9 cellular contexts compared by ENCODE assay signal in genomic region chr6:2725999-2726567, GRCh38. TPM values are rescaled to one million over a fixed set of nuclear protein-coding genes. Genes with fewer than 3 reads are reported as not detected.
DNase-seq lines count a peak whose midpoint lies in the region; ATAC-seq, FAIRE-seq and TF ChIP-seq lines count a peak whose summit lies in the region.
"Had no signal": no experiment of that assay in that cellular context is flagged by ENCODE, and none has a peak within 500 bp of the region (broad histone marks: within the 10 kb centered on the region; RNA-seq: fewer than 3 reads in every experiment).

No MANE protein-coding gene starts in this region.

- H2BK5ac ChIP-seq in mesenchymal stem cell (ENCODE audit: low read depth, low read length, poor library complexity, severe bottlenecking): no peak overlapping the region

- no peaks in the 10 kb centered on the region for H3K36me3 ChIP-seq in mesenchymal stem cell (ENCODE audit: control insufficient read depth in 1 of 2, insufficient read depth in 2 of 2, low read depth in 1 of 2, low read length in 2 of 2)
- H3K36me3 ChIP-seq in gastroesophageal sphincter: no peaks in the 10 kb centered on the region

- no peak overlapping the region for H4K91ac ChIP-seq in mesenchymal stem cell (ENCODE audit: low read length)

- no peak overlapping the region for H3K14ac ChIP-seq in mesenchymal stem cell (ENCODE audit: low read length in 2 of 2)

- TF ChIP-seq POLR2A in GM12891 (IDR thresholded peaks at IDR 0.05; ENCODE audit: low read depth, low read length): no peak
- no peak for TF ChIP-seq POLR2A in gastroesophageal sphincter (IDR thresholded peaks at IDR 0.05)

- peak; percentile 62 for FAIRE-seq in GM12891 (lab: Jason Lieb, UNC)
- FAIRE-seq: colon had no signal

- WGBS in mesenchymal stem cell: 24% methylated on average over 7 of the region's 8 CpGs
- WGBS in gastroesophageal sphincter (ENCODE audit: low coverage in 1 of 2), 2 donors: 31 to 33% methylated on average over 5 to 8 of the region's 8 CpGs

- no peak overlapping the region for H2BK120ac ChIP-seq in mesenchymal stem cell (ENCODE audit: low read depth, low read length)

- H3K9me3 Mint-ChIP-seq in MCF 10A (ENCODE audit: unreplicated experiment): peaks cover 11% of the 10 kb centered on the region

- CTCF ChIA-PET in MCF 10A (lab: Yijun Ruan, JAX): no interaction called here

- H3K27me3 Mint-ChIP-seq in T-helper 17 cell: peaks cover 36% of the 10 kb centered on the region
- H3K27me3 Mint-ChIP-seq in MCF 10A (ENCODE audit: insufficient read depth, unreplicated experiment): no peaks in the 10 kb centered on the region

- peak overlapping the region in 1 of 2 experiments; percentile 21 for H3K4ac ChIP-seq in mesenchymal stem cell (ENCODE audit: low read depth in 1 of 2, low read length in 2 of 2)

- no peak for TF ChIP-seq EP300 in gastroesophageal sphincter (IDR thresholded peaks at IDR 0.05)

- TF ChIP-seq CTCF in gastroesophageal sphincter (IDR thresholded peaks at IDR 0.05): no peak
- no peak for TF ChIP-seq CTCF in MCF 10A (IDR thresholded peaks at IDR 0.05; ENCODE audit: unreplicated experiment)

- peak overlapping the region in 1 of 2 experiments; percentile 21 for H3K18ac ChIP-seq in mesenchymal stem cell (ENCODE audit: low read depth in 1 of 2, low read length in 2 of 2)

- POLR2A ChIA-PET in MCF 10A (lab: Yijun Ruan, JAX): no interaction called here

- H3K4me1 Mint-ChIP-seq in T-helper 17 cell (peaks cover 8% of the 10 kb centered on the region), MCF 10A (ENCODE audit: insufficient read depth, unreplicated experiment) (no peaks in the 10 kb centered on the region)

- peak overlapping the region; percentile 32 for H3K9ac ChIP-seq in mesenchymal stem cell (ENCODE audit: low read length)

- H3K36me3 Mint-ChIP-seq in T-helper 17 cell (ENCODE audit: low read depth) (peaks cover 8% of the 10 kb centered on the region), MCF 10A (ENCODE audit: insufficient read depth, unreplicated experiment) (no peaks in the 10 kb centered on the region)

- ATAC-seq in HG02884 (IDR thresholded peaks at IDR 0.05; ENCODE audit: unreplicated experiment): peak; percentile 63
- peak; percentile 27 for ATAC-seq in T-helper 17 cell
- no peak for ATAC-seq in gastroesophageal sphincter
- no peak for ATAC-seq in HG03521 (IDR thresholded peaks at IDR 0.05; ENCODE audit: unreplicated experiment)

- no peak overlapping the region for H3K27ac ChIP-seq in mesenchymal stem cell (ENCODE audit: low read length, poor library complexity, severe bottlenecking)
- H3K27ac ChIP-seq in gastroesophageal sphincter: no peak overlapping the region

- no peak overlapping the region for H2BK12ac ChIP-seq in mesenchymal stem cell (ENCODE audit: low read length in 2 of 2)

- no peak overlapping the region for H4K8ac ChIP-seq in mesenchymal stem cell (ENCODE audit: low read length)

- no peak overlapping the region for H3K4me3 Mint-ChIP-seq in T-helper 17 cell
- H3K4me3 Mint-ChIP-seq in MCF 10A (ENCODE audit: unreplicated experiment): no peak overlapping the region

- H3K9me3 ChIP-seq in T-helper 17 cell (ENCODE audit: control insufficient read depth, low read length, poor library complexity, severe bottlenecking) (peaks cover 4% of the 10 kb centered on the region), mesenchymal stem cell (ENCODE audit: control insufficient read depth, low read length) (no peaks in the 10 kb centered on the region), gastroesophageal sphincter (no peaks in the 10 kb centered on the region)

- BruUV-seq in MCF 10A (replicated peaks; lab: Mats Ljungman, UMichigan): no TSS peak

- H3K4me3 ChIP-seq in mesenchymal stem cell (ENCODE audit: insufficient read depth in 1 of 2, low read depth in 1 of 2, low read length in 2 of 2): no peak overlapping the region
- H3K4me3 ChIP-seq in gastroesophageal sphincter: no peak overlapping the region

- no peak overlapping the region for H3K23ac ChIP-seq in mesenchymal stem cell (ENCODE audit: low read length in 2 of 2)

- no peak overlapping the region for H2AK5ac ChIP-seq in mesenchymal stem cell (ENCODE audit: low read length, severe bottlenecking)

- DNase-seq in GM12891 (ENCODE audit: insufficient read length, low spot score) (peak; percentile 38), T-helper 17 cell (no peak), mesenchymal stem cell (peak; percentile 55), MCF 10A (ENCODE audit: unreplicated experiment) (no peak)
- DNase-seq in stimulated activated CD4-positive, alpha-beta T cell treated with anti-CD3 and anti-CD28 coated beads, Interleukin-15, amount 100 ng/mL, for 24 hours: no peak

- H2AFZ ChIP-seq in mesenchymal stem cell (ENCODE audit: low read depth, low read length): no peak overlapping the region

- H3K79me1 ChIP-seq in mesenchymal stem cell (replicated peaks; ENCODE audit: low read length, poor library complexity, severe bottlenecking): no peaks in the 10 kb centered on the region

- H3K27ac Mint-ChIP-seq in T-helper 17 cell: no peak overlapping the region
- no peak overlapping the region for H3K27ac Mint-ChIP-seq in MCF 10A (ENCODE audit: low read depth, unreplicated experiment)

- H2BK15ac ChIP-seq in mesenchymal stem cell (ENCODE audit: low read depth, poor library complexity, severe bottlenecking): no peak overlapping the region

- no peak overlapping the region for H3K4me2 ChIP-seq in mesenchymal stem cell (ENCODE audit: low read length, poor library complexity, severe bottlenecking)

- intact Hi-C loops in MCF 10A (cut with micrococcal nuclease): no loop called here

- no peaks in the 10 kb centered on the region for H3K27me3 ChIP-seq in mesenchymal stem cell (ENCODE audit: control insufficient read depth in 1 of 2, insufficient read depth in 1 of 2, low read length in 2 of 2)
- no peaks in the 10 kb centered on the region for H3K27me3 ChIP-seq in gastroesophageal sphincter

- no peaks in the 10 kb centered on the region for H3K4me1 ChIP-seq in mesenchymal stem cell (ENCODE audit: control insufficient read depth, insufficient read depth, low read depth, low read length)
- H3K4me1 ChIP-seq in gastroesophageal sphincter: peaks cover 0 to 27% (median 0%) of the 10 kb centered on the region in 3 donors

TF ChIP-seq in GM12891, 5 proteins besides CTCF, POLR2A, EP300 and RAD21:
- no peak for TF ChIP-seq PAX5 (IDR thresholded peaks at IDR 0.05; ENCODE audit: insufficient read depth, low read length, severe bottlenecking)
- TF ChIP-seq SPI1 (IDR thresholded peaks at IDR 0.05; ENCODE audit: low read depth, low read length): peak; percentile 61

RNA-seq across cellular contexts. Expression of gene MYLK4, which starts 24.6 kb away (rescaled TPM):
- 0.04 TPM for polyA plus RNA-seq in GM12891 (2012; ENCODE audit: low read depth, missing spikeins)
- total RNA-seq in T-helper 17 cell (1 to 10 TPM in 1 of 2 donors, under 1 TPM in 1; 0.45 to 1.7 TPM), gastroesophageal sphincter (1 to 10 TPM in 1 of 4 donors, under 1 TPM in 3; 0.31 to 1.2 (median 0.56) TPM), MCF 10A (2022) (0.93 and 1.1 TPM in 2 replicates)
- 0.23 TPM for polyA plus RNA-seq in mesenchymal stem cell (2013, experiment 1 of 2)
- 0.25 TPM for polyA plus RNA-seq in mesenchymal stem cell (2013, experiment 2 of 2)

RNA-seq across cellular contexts. Expression of gene WRNIP1, which starts 39.1 kb away (rescaled TPM):
- polyA plus RNA-seq in GM12891 (2012; ENCODE audit: low read depth, missing spikeins): 16.3 TPM
- 10 to 100 TPM; 34.0 to 45.3 TPM for total RNA-seq in T-helper 17 cell
- polyA plus RNA-seq in mesenchymal stem cell (2013, experiment 1 of 2): 19.5 TPM
- 21.4 TPM for polyA plus RNA-seq in mesenchymal stem cell (2013, experiment 2 of 2)
- total RNA-seq in gastroesophageal sphincter: 10 to 100 TPM; 48.1 to 66.1 (median 57.1) TPM
- 33.4 and 44.8 TPM in 2 replicates for total RNA-seq in MCF 10A (2022)

Comparison
In these comparisons a context has a peak if more than half of its experiments do, and no peak if none do; other contexts are left out.
1. DNase-seq: peak in GM12891 (single experiment) and mesenchymal stem cell (single experiment); none in T-helper 17 cell (0 of 3), MCF 10A (single experiment) and stimulated activated CD4-positive, alpha-beta T cell treated with anti-CD3 and anti-CD28 coated beads, Interleukin-15, amount 100 ng/mL, for 24 hours (single experiment).
2. ATAC-seq: peak in HG02884 (single experiment) and T-helper 17 cell (single experiment); none in gastroesophageal sphincter (single experiment) and HG03521 (single experiment).